ENCODE assay signal across 8 cellular contexts in genomic region chr1:2585318-2586092, GRCh38. TPM values are rescaled to one million over a fixed set of nuclear protein-coding genes. Genes with fewer than 3 reads are reported as not detected.
DNase-seq lines count a peak whose midpoint lies in the region; ATAC-seq and TF ChIP-seq lines count a peak whose summit lies in the region.

No MANE protein-coding gene starts in this region.

- H3K18ac ChIP-seq in mesendoderm (ENCODE audit: low read length): peak overlapping the region; percentile 93

- no CpG with 5 or more reads among the region's 28 CpGs for WGBS in mesendoderm (ENCODE audit: extremely low coverage, insufficient coverage, low lambda C conversion rate)

- peak overlapping the region; percentile 1 for H3K27ac ChIP-seq in mesendoderm (ENCODE audit: low read depth, low read length)

- no peak overlapping the region for H2AK5ac ChIP-seq in mesendoderm (ENCODE audit: low read length)

- no peak overlapping the region for H2BK120ac ChIP-seq in mesendoderm (ENCODE audit: low read depth, low read length)

- H3K36me3 Mint-ChIP-seq in HFFc6 (ENCODE audit: low read depth): no peaks in the 10 kb centered on the region

- H3K79me2 ChIP-seq in mesendoderm (ENCODE audit: control insufficient read depth, insufficient read depth, low read length): no peaks in the 10 kb centered on the region

- H3K56ac ChIP-seq in mesendoderm (ENCODE audit: low read length): peak overlapping the region; percentile 97

- DNase-seq in GM06990 (ENCODE audit: extremely low read depth, insufficient read length): peak; percentile 77
- DNase-seq in HFFc6: peak; percentile 24
- peak; percentile 42 for DNase-seq in NCI-H510A (lab: John Stamatoyannopoulos, UW)
- peak; percentile 46 for DNase-seq in activated CD8-positive, alpha-beta memory T cell treated with anti-CD3 and anti-CD28 coated beads for 4 hours (ENCODE audit: low read depth in 2 of 2)
- peak; percentile 62 for DNase-seq in mesendoderm
- DNase-seq in stimulated activated CD8-positive, alpha-beta memory T cell treated with anti-CD3 and anti-CD28 coated beads, Interleukin-2, amount 100 ng/mL, for 48 hours (ENCODE audit: low read depth in 2 of 2): peak; percentile 41 to 49

- no peak for ATAC-seq in HG03521 (IDR thresholded peaks at IDR 0.05; ENCODE audit: unreplicated experiment)

- no peak overlapping the region for H2BK15ac ChIP-seq in mesendoderm (replicated peaks; ENCODE audit: low read depth)

- H3K36me3 ChIP-seq in GM06990 (ENCODE audit: control insufficient read depth, insufficient read depth, low read length) (peaks cover 3% of the 10 kb centered on the region), endocrine pancreas (ENCODE audit: control insufficient read depth, insufficient read depth, low read length) (no peaks in the 10 kb centered on the region), mesendoderm (ENCODE audit: control insufficient read depth, insufficient read depth, low read length) (no peaks in the 10 kb centered on the region)

- H3K4ac ChIP-seq in mesendoderm (ENCODE audit: low read depth, low read length): peak overlapping the region; percentile 90

- H3K4me1 Mint-ChIP-seq in HFFc6 (ENCODE audit: low read depth): peaks cover 13% of the 10 kb centered on the region; the same call in 1 of the 2 replicates

- peaks cover 9% of the 10 kb centered on the region for H3K27me3 Mint-ChIP-seq in HFFc6 (ENCODE audit: insufficient read depth)

- peak; percentile 15 for TF ChIP-seq CTCF in GM06990 (IDR thresholded peaks at IDR 0.05; ENCODE audit: insufficient read depth, low read length, poor library complexity, severe bottlenecking)
- no peak for TF ChIP-seq CTCF in HFFc6 (IDR thresholded peaks at IDR 0.05)

- peak overlapping the region; percentile 88 for H3K4me3 Mint-ChIP-seq in HFFc6

- no peaks in the 10 kb centered on the region for H3K9me3 ChIP-seq in endocrine pancreas (ENCODE audit: control insufficient read depth, low read length)

- H2BK5ac ChIP-seq in mesendoderm (ENCODE audit: low read length): no peak overlapping the region

- peak overlapping the region; percentile 54 for H3K27ac Mint-ChIP-seq in HFFc6

- H3K4me2 ChIP-seq in mesendoderm (ENCODE audit: low read length): peak overlapping the region; percentile 85

- no peak overlapping the region for H4K8ac ChIP-seq in mesendoderm (ENCODE audit: low read depth, low read length)

- H3K4me1 ChIP-seq in endocrine pancreas (ENCODE audit: control insufficient read depth, insufficient read depth, low read length) (no peaks in the 10 kb centered on the region), mesendoderm (ENCODE audit: control insufficient read depth, low read depth, low read length) (no peaks in the 10 kb centered on the region)

- H3K9ac ChIP-seq in endocrine pancreas (ENCODE audit: control insufficient read depth, insufficient read depth, low read length): peak overlapping the region; percentile 63
- peak overlapping the region; percentile 94 for H3K9ac ChIP-seq in mesendoderm (ENCODE audit: low read length)

- H3K27me3 ChIP-seq in GM06990 (replicated peaks; ENCODE audit: control insufficient read depth, insufficient read depth, low read length) (no peaks in the 10 kb centered on the region), endocrine pancreas (ENCODE audit: control insufficient read depth, insufficient read depth, low read length) (no peaks in the 10 kb centered on the region), mesendoderm (ENCODE audit: insufficient read depth, low read length, poor library complexity) (no peaks in the 10 kb centered on the region)

- no peaks in the 10 kb centered on the region for H3K9me3 Mint-ChIP-seq in HFFc6

- H3K4me3 ChIP-seq in GM06990 (replicated peaks; ENCODE audit: low read depth, low read length) (peak overlapping the region; percentile 91), endocrine pancreas (ENCODE audit: control insufficient read depth, insufficient read depth, low read length) (no peak overlapping the region), mesendoderm (ENCODE audit: low read length) (peak overlapping the region; percentile 75)

- no peak overlapping the region for H4K5ac ChIP-seq in mesendoderm (ENCODE audit: low read length)

- no peaks in the 10 kb centered on the region for H3K79me1 ChIP-seq in mesendoderm (ENCODE audit: low read length)

- no peak overlapping the region for H3K23ac ChIP-seq in mesendoderm (ENCODE audit: low read length)

RNA-seq across cellular contexts. Expression of gene PRXL2B, which starts 1.1 kb away (rescaled TPM):
- 10 to 100 TPM; 27.1 to 38.9 (median 34.7) TPM for total RNA-seq in HFFc6 (2021; fragmentation: NEBNext Ultra II Directional; extraction: Animal tissue kit (Norgen Biotek cat#: 25700))
- 22.0 TPM for polyA plus RNA-seq in mesendoderm (2013, experiment 1 of 2)
- polyA plus RNA-seq in mesendoderm (2013, experiment 2 of 2): 22.9 TPM

RNA-seq across cellular contexts. Expression of gene TNFRSF14, which starts 29.3 kb away (rescaled TPM):
- total RNA-seq in HFFc6 (2021; fragmentation: NEBNext Ultra II Directional; extraction: Animal tissue kit (Norgen Biotek cat#: 25700)): 10 to 100 TPM in 4 of 6 experiments, 1 to 10 TPM in 2; 7.4 to 14.2 (median 11.5) TPM
- polyA plus RNA-seq in mesendoderm (2013, experiment 1 of 2): 0.08 TPM
- polyA plus RNA-seq in mesendoderm (2013, experiment 2 of 2): 0.04 TPM

RNA-seq across cellular contexts. Expression of gene MMEL1, which starts 47.3 kb away (rescaled TPM):
- total RNA-seq in HFFc6 (2021; fragmentation: NEBNext Ultra II Directional; extraction: Animal tissue kit (Norgen Biotek cat#: 25700)): not detected
- polyA plus RNA-seq in mesendoderm (2013, experiment 1 of 2): 0.14 TPM
- polyA plus RNA-seq in mesendoderm (2013, experiment 2 of 2): 0.18 TPM

RNA-seq across cellular contexts. Expression of gene HES5, which starts 55.4 kb away (rescaled TPM):
- under 1 TPM in 5 of 6 experiments, not detected in 1; 0.28 to 0.57 (median 0.36) TPM for total RNA-seq in HFFc6 (2021; fragmentation: NEBNext Ultra II Directional; extraction: Animal tissue kit (Norgen Biotek cat#: 25700))
- polyA plus RNA-seq in mesendoderm (2013, experiment 1 of 2): not detected
- not detected for polyA plus RNA-seq in mesendoderm (2013, experiment 2 of 2)

RNA-seq across cellular contexts. Expression of gene PANK4, which starts 59.1 kb away (rescaled TPM):
- total RNA-seq in HFFc6 (2021; fragmentation: NEBNext Ultra II Directional; extraction: Animal tissue kit (Norgen Biotek cat#: 25700)): 10 to 100 TPM; 20.6 to 26.4 (median 24.0) TPM
- 9.4 TPM for polyA plus RNA-seq in mesendoderm (2013, experiment 1 of 2)
- polyA plus RNA-seq in mesendoderm (2013, experiment 2 of 2): 9.4 TPM

Comparison
In these comparisons a context has a peak if more than half of its experiments do, and no peak if none do; other contexts are left out.
1. DNase-seq: peak in every context shown above with its lines; median percentile 77 in GM06990; 62 in mesendoderm; 46 in activated CD8-positive, alpha-beta memory T cell treated with anti-CD3 and anti-CD28 coated beads for 4 hours; 45 in stimulated activated CD8-positive, alpha-beta memory T cell treated with anti-CD3 and anti-CD28 coated beads, Interleukin-2, amount 100 ng/mL, for 48 hours; 42 in NCI-H510A; 24 in HFFc6.